1 cellular context compared by ENCODE assay signal in genomic region chr1:152397474-152397873, GRCh38.
TF ChIP-seq lines count a peak whose summit lies in the region.

No MANE protein-coding gene starts in this region.

TF ChIP-seq in GM23338, 12 proteins besides CTCF, POLR2A, EP300 and RAD21 (continued from another document):
- TF ChIP-seq REST (IDR thresholded peaks at IDR 0.05; ENCODE audit: unreplicated experiment): no peak
- no peak for TF ChIP-seq ZNF114 (CRISPR knock-in tag; IDR thresholded peaks at IDR 0.05)
- no peak for TF ChIP-seq CREB1 (CRISPR knock-in tag; IDR thresholded peaks at IDR 0.05; ENCODE audit: low read depth)
- no peak for TF ChIP-seq EZH2phosphoT487 (IDR thresholded peaks at IDR 0.05; ENCODE audit: unreplicated experiment)
- TF ChIP-seq NANOG (IDR thresholded peaks at IDR 0.05; ENCODE audit: borderline replicate concordance): no peak
- TF ChIP-seq ZNF462 (CRISPR knock-in tag; IDR thresholded peaks at IDR 0.05): no peak
- TF ChIP-seq ZNF331 (CRISPR knock-in tag; IDR thresholded peaks at IDR 0.05; ENCODE audit: low read depth): no peak
- no peak for TF ChIP-seq ETS1 (IDR thresholded peaks at IDR 0.05)
- TF ChIP-seq EZH2 (IDR thresholded peaks at IDR 0.05; ENCODE audit: low read depth, unreplicated experiment): no peak
- no peak for TF ChIP-seq STAT1 (IDR thresholded peaks at IDR 0.05; ENCODE audit: unreplicated experiment)
- TF ChIP-seq JUNB (IDR thresholded peaks at IDR 0.05; ENCODE audit: unreplicated experiment): no peak
